Comparison of ENCODE assay signal across 21 cellular contexts in genomic region chr9:2934241-2934650, GRCh38.
"Had no signal": no experiment of that assay in that cellular context is flagged by ENCODE, and none has a peak within 500 bp of the region (broad histone marks: within the 10 kb centered on the region; RNA-seq: fewer than 3 reads in every experiment).

No MANE protein-coding gene starts in this region.

- H3K4me3 ChIP-seq: dorsolateral prefrontal cortex, hepatocyte, lung, stomach, thoracic aorta, vagina had no signal

- H3K4me2 ChIP-seq: hepatocyte had no signal

- H3K4me1 ChIP-seq: stomach, vagina had no signal

- H3K4me3 Mint-ChIP-seq: naive thymus-derived CD4-positive, alpha-beta T cell; nephron progenitor cell; type B pancreatic cell had no signal

- H3K27me3 ChIP-seq: neutrophil, stomach, vagina had no signal

- H3K36me3 Mint-ChIP-seq: naive thymus-derived CD4-positive, alpha-beta T cell; type B pancreatic cell had no signal

- H3K27ac ChIP-seq: dorsolateral prefrontal cortex, hepatocyte, neutrophil, stomach, thoracic aorta, vagina had no signal

- ATAC-seq: left colon; left ventricle myocardium superior; naive thymus-derived CD4-positive, alpha-beta T cell had no signal

- H3K4me1 Mint-ChIP-seq: naive thymus-derived CD4-positive, alpha-beta T cell; nephron progenitor cell had no signal

- H3K27me3 Mint-ChIP-seq: type B pancreatic cell had no signal

- H3K9me3 ChIP-seq: neutrophil, stomach, thoracic aorta, vagina had no signal

- H3K27ac Mint-ChIP-seq: naive thymus-derived CD4-positive, alpha-beta T cell; nephron progenitor cell; type B pancreatic cell had no signal

- H3K36me3 ChIP-seq: neutrophil, stomach, thoracic aorta, vagina had no signal

- H3K9me3 Mint-ChIP-seq: nephron progenitor cell, type B pancreatic cell had no signal

- H2AFZ ChIP-seq: hepatocyte had no signal

- H3K79me2 ChIP-seq: hepatocyte had no signal

- DNase-seq: cortex of kidney; dorsolateral prefrontal cortex; effector CD8-positive, alpha-beta T cell; foreskin melanocyte; head of caudate nucleus; left colon; left ventricle myocardium superior; mesendoderm; naive thymus-derived CD4-positive, alpha-beta T cell; nephron progenitor cell; small intestine; stimulated activated CD4-positive, alpha-beta T cell treated with anti-CD3 and anti-CD28 coated beads, Interleukin-12 subunit alpha, Interleukin-12 subunit beta, amount 100 ng/mL, for 4 hours; stimulated activated naive CD4-positive, alpha-beta T cell; stomach; substantia nigra had no signal
